10 cellular contexts compared by ENCODE assay signal in the genomic region with DNA sequence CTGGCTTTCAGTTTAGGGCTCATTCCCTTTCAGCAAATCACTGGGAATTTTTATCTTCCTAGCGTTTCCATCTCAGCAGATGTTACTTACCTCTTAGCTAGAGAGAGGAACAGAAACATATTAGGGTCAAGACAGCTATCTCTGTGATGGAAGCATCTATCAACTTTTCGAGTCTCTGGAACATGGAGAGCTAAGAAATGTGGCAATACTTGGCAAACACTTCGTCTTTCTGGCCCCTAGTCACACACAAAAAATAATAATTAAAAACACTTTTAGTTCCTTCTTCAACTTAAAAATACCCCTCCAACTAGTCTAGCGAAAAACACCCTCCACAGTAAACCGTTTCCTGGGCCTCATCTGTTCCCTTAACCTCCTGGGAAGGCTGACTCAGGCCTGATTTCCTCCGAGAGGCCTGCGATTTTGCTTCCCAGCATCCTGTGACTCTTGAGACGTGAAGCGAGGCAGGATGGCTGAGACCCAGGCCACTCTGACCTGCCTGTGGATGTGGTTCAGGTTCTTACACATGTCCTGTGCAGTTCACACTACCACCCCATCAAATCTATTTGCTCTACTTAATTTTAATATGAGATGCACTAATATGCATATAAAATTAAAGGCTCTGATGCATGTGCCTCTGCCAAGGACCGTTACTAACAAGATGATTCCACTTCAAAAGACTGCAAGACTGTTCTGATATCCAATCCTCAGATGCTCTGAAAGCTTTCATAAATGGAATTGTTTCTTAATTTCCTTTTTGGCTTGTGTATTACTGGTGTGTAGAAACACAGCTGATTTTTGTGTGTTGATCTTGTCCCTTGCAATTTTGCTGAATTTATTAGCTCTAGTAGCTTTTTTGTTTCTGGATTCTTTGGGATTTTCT. TPM values are rescaled to one million over a fixed set of nuclear protein-coding genes. Genes with fewer than 3 reads are reported as not detected.
DNase-seq lines count a peak whose midpoint lies in the region; ATAC-seq and TF ChIP-seq lines count a peak whose summit lies in the region.
"Had no signal": no experiment of that assay in that cellular context is flagged by ENCODE, and none has a peak within 500 bp of the region (broad histone marks: within the 10 kb centered on the region; RNA-seq: fewer than 3 reads in every experiment).

No MANE protein-coding gene starts in this region.

- intact Hi-C loops in psoas muscle (cut with DNase I): no loop called here

- 40 to 47% (median 47%) methylated on average over 10 of the region's 10 CpGs for WGBS in psoas muscle, 3 donors

- H3K36me3 ChIP-seq in SJCRH30: 0 out of 2 replicates have a peak, but pooled peaks cover 4% of the 10 kb centered on the region
- H3K36me3 ChIP-seq in psoas muscle (ENCODE audit: insufficient read depth in 1 of 2, low read depth in 1 of 2): no peaks in the 10 kb centered on the region

- H3K4me3 ChIP-seq in SJCRH30 (no peak overlapping the region), fibroblast of the aortic adventitia (ENCODE audit: low read depth, low read length) (peak overlapping the region; percentile 32), psoas muscle (no peak overlapping the region)

- no peaks in the 10 kb centered on the region for H3K27me3 ChIP-seq in SJCRH30
- H3K27me3 ChIP-seq in psoas muscle (ENCODE audit: insufficient read depth in 3 of 3, low read length in 2 of 3): peaks cover 0 to 39% (median 15%) of the 10 kb centered on the region in 3 donors

- H3K27ac ChIP-seq in SJCRH30 (peak overlapping the region; percentile 71), psoas muscle (peak overlapping the region; percentile 61)

- peak in 2 of 4 donors; percentile 22 to 30 for ATAC-seq in psoas muscle
- ATAC-seq in HG02571 (IDR thresholded peaks at IDR 0.05; ENCODE audit: unreplicated experiment): no peak
- ATAC-seq in omental fat pad (ENCODE audit: low FRiP score): no peak

- H3K9me3 ChIP-seq in SJCRH30 (replicated peaks) (no peaks in the 10 kb centered on the region), psoas muscle (no peaks in the 10 kb centered on the region)

- DNase-seq in AG08395 (ENCODE audit: low spot score): peak; percentile 57
- DNase-seq in SJCRH30: peak; percentile 49 to 76
- peak; percentile 75 for DNase-seq in fibroblast of the aortic adventitia (ENCODE audit: low read depth)
- DNase-seq in psoas muscle: peak; percentile 52 to 73
- no peak for DNase-seq in Ammon's horn (ENCODE audit: low spot score)
- DNase-seq in omental fat pad (ENCODE audit: low spot score): no peak
- DNase-seq in DMS 273 treated with DMSO at 0.1 percent for 48 hours (lab: John Stamatoyannopoulos, UW): no peak
- DNase-seq: activated B cell treated with CpG ODN at 0.5 μM for 24 hours; CD4-positive, alpha-beta T cell had no signal

- TF ChIP-seq CTCF in fibroblast of the aortic adventitia (IDR thresholded peaks at IDR 0.05; ENCODE audit: insufficient read depth, low read length) (no peak), psoas muscle (IDR thresholded peaks at IDR 0.05) (no peak), omental fat pad (IDR thresholded peaks at IDR 0.05) (no peak)

- peaks cover 64% of the 10 kb centered on the region for H3K4me1 ChIP-seq in SJCRH30
- peaks cover 18% of the 10 kb centered on the region for H3K4me1 ChIP-seq in psoas muscle

RNA-seq across cellular contexts. Expression of gene NAV1, which starts 3.5 kb away (rescaled TPM):
- total RNA-seq in SJCRH30 (2014; rRNA removed; shearing (Covaris generic)): 63.8 and 68.2 TPM in 2 replicates
- 29.8 and 136 TPM in 2 replicates for total RNA-seq in fibroblast of the aortic adventitia (ENCODE audit: low replicate concordance)
- 10 to 100 TPM in 3 of 4 donors, 1 to 10 TPM in 1; 8.4 to 13.3 (median 11.3) TPM for total RNA-seq in psoas muscle
- 1 to 10 TPM; 1.8 to 3.1 (median 1.8) TPM for polyA plus RNA-seq in psoas muscle
- total RNA-seq in omental fat pad: 10 to 100 TPM; 26.0 to 84.1 (median 67.6) TPM

RNA-seq across cellular contexts. Expression of gene CSRP1, which starts 35.5 kb away (rescaled TPM):
- 80.6 and 84.6 TPM in 2 replicates for total RNA-seq in SJCRH30 (2014; rRNA removed; shearing (Covaris generic))
- total RNA-seq in fibroblast of the aortic adventitia (ENCODE audit: low replicate concordance) (86.9 and 120 TPM in 2 replicates), psoas muscle (10 to 100 TPM; 14.7 to 27.7 (median 24.3) TPM), omental fat pad (100 to 1,000 TPM; 258 to 670 (median 416) TPM)
- polyA plus RNA-seq in psoas muscle: 10 to 100 TPM; 21.1 to 26.4 (median 23.2) TPM

Comparison
In these comparisons a context has a peak if more than half of its experiments do, and no peak if none do; other contexts are left out.
1. DNase-seq: peak in AG08395 (single experiment), SJCRH30 (2 of 2), fibroblast of the aortic adventitia (single experiment) and psoas muscle (2 of 2); none in Ammon's horn (single experiment), omental fat pad (single experiment) and DMS 273 treated with DMSO at 0.1 percent for 48 hours (single experiment).